ENCODE assay signal across 14 cellular contexts in the genomic region with DNA sequence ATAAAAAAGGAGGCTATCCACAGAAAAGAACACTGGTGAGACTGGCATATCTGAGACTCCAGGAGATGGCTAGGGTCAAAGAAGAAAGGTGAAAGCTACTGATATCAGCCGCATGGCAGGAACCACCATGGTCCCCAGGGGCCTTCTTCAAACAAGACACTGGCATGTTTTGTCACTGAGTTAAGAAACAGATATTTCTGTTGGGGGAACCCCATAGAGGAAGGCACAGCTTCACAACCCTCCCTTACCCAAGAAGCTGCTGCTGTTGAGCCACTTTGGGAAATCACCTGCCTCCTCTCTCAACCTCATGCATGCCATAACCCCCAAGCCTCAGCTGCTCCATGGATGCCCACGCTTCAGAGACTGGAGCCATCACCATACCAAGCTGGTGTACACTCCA. TPM values are rescaled to one million over a fixed set of nuclear protein-coding genes. Genes with fewer than 3 reads are reported as not detected.
DNase-seq lines count a peak whose midpoint lies in the region; ATAC-seq and TF ChIP-seq lines count a peak whose summit lies in the region.
"Had no signal": no experiment of that assay in that cellular context is flagged by ENCODE, and none has a peak within 500 bp of the region (broad histone marks: within the 10 kb centered on the region; RNA-seq: fewer than 3 reads in every experiment).

No MANE protein-coding gene starts in this region.

- H3K36me3 ChIP-seq in OCI-LY3 (replicated peaks; ENCODE audit: low read depth, low read length) (no peaks in the 10 kb centered on the region), neural progenitor cell (no peaks in the 10 kb centered on the region)
- H3K36me3 ChIP-seq: right lobe of liver had no signal

- peaks cover 2% of the 10 kb centered on the region for H3K27me3 Mint-ChIP-seq in neural progenitor cell (ENCODE audit: insufficient read depth, low read depth)

- H3K4me3 ChIP-seq in OCI-LY3 (ENCODE audit: low read length) (no peak overlapping the region), neural progenitor cell (no peak overlapping the region)
- H3K4me3 ChIP-seq: right lobe of liver had no signal

- TF ChIP-seq CTCF in GM10248 (IDR thresholded peaks at IDR 0.05; ENCODE audit: control extremely low read depth, extremely low read depth, low read depth, missing control alignments) = no peak
- no peak for TF ChIP-seq CTCF in OCI-LY3 (IDR thresholded peaks at IDR 0.05; ENCODE audit: low read depth, low read length)
- TF ChIP-seq CTCF in neural progenitor cell (IDR thresholded peaks at IDR 0.05) = no peak

- no peaks in the 10 kb centered on the region for H3K4me1 Mint-ChIP-seq in neural progenitor cell

- H3K27ac ChIP-seq in OCI-LY3 (ENCODE audit: low read length) (no peak overlapping the region; the same call in 1 of the 2 replicates), neural progenitor cell (no peak overlapping the region)
- H3K27ac ChIP-seq: right lobe of liver had no signal

- H3K4me3 Mint-ChIP-seq in neural progenitor cell = no peak overlapping the region
- H3K4me3 Mint-ChIP-seq: T-helper 1 cell treated with Interleukin-12 subunit alpha and Interleukin-12 subunit beta and Interleukin-4 antibody, amounts not matched to agents 30 μg/mL and 1 μg/mL, for 36 hours had no signal

- DNase-seq in GM10248 (ENCODE audit: extremely low spot score) (peak; percentile 20), neural progenitor cell (ENCODE audit: low spot score) (no peak), activated gamma-delta T cell treated with Interleukin-2 at 50 U/mL for 16 hours (no peak), retina (no peak), SHP77 (lab: John Stamatoyannopoulos, UW) (no peak)
- DNase-seq: activated T-cell treated with anti-CD3 and anti-CD28 coated beads, Interleukin-2, amount 50 U/mL, for 1 hour; cerebellar nuclear complex; mesenchymal stem cell; NCI-H510A; right lobe of liver had no signal

- H3K9me3 Mint-ChIP-seq in neural progenitor cell = no peaks in the 10 kb centered on the region
- H3K9me3 Mint-ChIP-seq: T-helper 1 cell treated with Interleukin-12 subunit alpha and Interleukin-12 subunit beta and Interleukin-4 antibody, amounts not matched to agents 30 μg/mL and 1 μg/mL, for 36 hours had no signal

- no peaks in the 10 kb centered on the region for H3F3A ChIP-seq in neural progenitor cell (ENCODE audit: low read depth)

- H3K4me2 ChIP-seq in OCI-LY3 (ENCODE audit: low read length) = peak overlapping the region; percentile 54
- H3K4me2 ChIP-seq in neural progenitor cell = no peak overlapping the region

- H3K9me3 ChIP-seq in OCI-LY3 (ENCODE audit: insufficient read depth, low read length) (no peaks in the 10 kb centered on the region), neural progenitor cell (ENCODE audit: low read depth) (no peaks in the 10 kb centered on the region)
- H3K9me3 ChIP-seq: right lobe of liver had no signal

- H2AFZ ChIP-seq in OCI-LY3 (ENCODE audit: low read depth, low read length) = no peak overlapping the region
- H2AFZ ChIP-seq in neural progenitor cell (replicated peaks) = no peak overlapping the region

- H3K36me3 Mint-ChIP-seq in neural progenitor cell = no peaks in the 10 kb centered on the region

- H3K4me1 ChIP-seq in OCI-LY3 (ENCODE audit: low read length) (peaks cover 20% of the 10 kb centered on the region), neural progenitor cell (no peaks in the 10 kb centered on the region)
- H3K4me1 ChIP-seq: right lobe of liver had no signal

- no peak overlapping the region for H3K27ac Mint-ChIP-seq in neural progenitor cell
- H3K27ac Mint-ChIP-seq: T-helper 1 cell treated with Interleukin-12 subunit alpha and Interleukin-12 subunit beta and Interleukin-4 antibody, amounts not matched to agents 30 μg/mL and 1 μg/mL, for 36 hours had no signal

- ATAC-seq in GM19395 (IDR thresholded peaks at IDR 0.05; ENCODE audit: unreplicated experiment) = peak; percentile 66
- peak; percentile 89 for ATAC-seq in HG02938 (IDR thresholded peaks at IDR 0.05; ENCODE audit: unreplicated experiment)
- ATAC-seq: right lobe of liver had no signal

- POLR2A ChIA-PET in GM10248 (lab: Yijun Ruan, JAX) = no interaction called here

- H3K9ac ChIP-seq in OCI-LY3 (ENCODE audit: low read length) = no peak overlapping the region
- no peak overlapping the region for H3K9ac ChIP-seq in neural progenitor cell

- CTCF ChIA-PET in GM10248 (lab: Yijun Ruan, JAX) = no interaction called here

- no peaks in the 10 kb centered on the region for H3K27me3 ChIP-seq in OCI-LY3 (ENCODE audit: low read depth, low read length)
- no peaks in the 10 kb centered on the region for H3K27me3 ChIP-seq in neural progenitor cell
- H3K27me3 ChIP-seq: right lobe of liver had no signal

- H3K79me2 ChIP-seq in OCI-LY3 (ENCODE audit: low read length) (no peaks in the 10 kb centered on the region), neural progenitor cell (ENCODE audit: low read depth) (no peaks in the 10 kb centered on the region)

- no peaks in the 10 kb centered on the region for H4K20me1 ChIP-seq in OCI-LY3 (ENCODE audit: insufficient read depth, low read length)
- no peaks in the 10 kb centered on the region for H4K20me1 ChIP-seq in neural progenitor cell (ENCODE audit: low read depth)

RNA-seq across cellular contexts. Expression of gene BTNL3, which starts 13.3 kb away (rescaled TPM):
- 0.34 TPM in 1 of 2 replicates, not detected in the other for total RNA-seq in neural progenitor cell (ENCODE audit: low replicate concordance)
- total RNA-seq: right lobe of liver had no signal
